In the genomic region with DNA sequence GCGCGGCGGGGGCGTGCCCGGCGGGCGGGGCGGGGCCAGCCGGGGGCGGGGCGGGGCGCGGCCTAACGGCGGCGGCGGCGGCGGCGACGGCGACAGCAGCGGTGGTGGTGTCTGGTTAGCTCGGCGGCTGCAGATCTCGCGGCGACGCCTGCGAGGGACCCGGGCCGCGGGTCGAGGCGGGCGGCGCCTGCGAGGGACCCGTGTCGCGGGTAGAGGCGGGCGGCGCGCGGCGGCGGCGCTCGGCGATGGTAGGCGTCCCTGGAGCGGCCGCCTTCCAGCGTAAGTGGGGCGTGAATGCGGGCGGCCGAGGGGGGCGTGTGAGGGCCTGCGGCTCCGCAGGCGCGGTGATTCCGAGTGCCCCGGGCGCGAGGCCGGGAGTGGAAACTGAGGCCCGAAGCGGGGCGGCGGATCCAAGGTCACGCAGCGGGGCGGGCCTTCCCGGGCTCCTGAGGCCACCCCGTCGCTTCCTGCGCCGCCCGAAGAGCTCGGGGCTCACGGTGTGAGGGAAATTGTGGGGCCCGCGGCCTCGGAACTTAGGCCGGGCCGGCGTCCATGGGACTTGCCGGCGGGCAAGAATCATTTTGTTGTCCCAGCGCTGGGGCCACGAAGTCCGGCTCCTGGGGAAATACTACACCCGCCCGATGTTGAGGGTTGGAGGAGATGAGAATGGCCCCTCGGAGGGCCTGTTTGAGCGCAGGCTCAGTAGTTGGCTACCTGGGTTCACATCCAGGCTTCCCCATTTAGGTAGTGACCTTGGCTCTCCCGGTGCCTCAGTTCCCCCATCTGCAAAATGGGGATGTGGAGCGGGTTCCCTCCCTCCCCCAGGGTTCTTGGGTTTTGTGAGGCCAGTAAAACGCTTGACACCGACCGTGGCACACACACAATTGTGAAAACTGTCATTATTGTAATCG, we compare ENCODE assay signal across 8 cellular contexts. TPM values are rescaled to one million over a fixed set of nuclear protein-coding genes. Genes with fewer than 3 reads are reported as not detected.
A peak's percentile ranks its signal among the peaks of the same experiment; 100 is the strongest.
DNase-seq lines count a peak whose midpoint lies in the region; ATAC-seq and TF ChIP-seq lines count a peak whose summit lies in the region.

A gene (plus strand): TSS at position 74 of the 911 bp plus-strand sequence. CDS start 172 bp downstream, at position 246.

- peak within 1 kb of the TSS; percentile 79 to 98 (median 90) for H3K4me2 ChIP-seq in BLaER1 treated with 17β-estradiol and CSF1 and Interleukin-3, amounts not matched to agents 10 nM and 100 nM

- peak within 1 kb of the TSS; percentile 81 to 95 (median 85) for H3K27ac ChIP-seq in BLaER1 treated with 17β-estradiol and CSF1 and Interleukin-3, amounts not matched to agents 10 nM and 100 nM
- H3K27ac ChIP-seq in endodermal cell (ENCODE audit: low read depth, low read length) (peak within 1 kb of the TSS; percentile 81), testis (peak within 1 kb of the TSS; percentile 92 to 95)

- H3K27me3 Mint-ChIP-seq in endodermal cell (ENCODE audit: insufficient read depth): no peaks in the 10 kb centered on the region

- no peaks in the 10 kb centered on the region for H3K27me3 ChIP-seq in BLaER1 treated with 17β-estradiol and CSF1 and Interleukin-3, amounts not matched to agents 10 nM and 100 nM
- H3K27me3 ChIP-seq in endodermal cell (ENCODE audit: control insufficient read depth, insufficient read depth, low read length, poor library complexity, severe bottlenecking): no peaks in the 10 kb centered on the region
- H3K27me3 ChIP-seq in mononuclear cell (ENCODE audit: insufficient read depth, low read length): no peaks in the 10 kb centered on the region
- no peaks in the 10 kb centered on the region for H3K27me3 ChIP-seq in testis

- intact Hi-C loops in testis (cut with DNase I; ENCODE audit: low total_unique reads): no loop called here

- WGBS in endodermal cell (ENCODE audit: insufficient coverage in 1 of 2, insufficient read length in 1 of 2), 2 experiments: 2 to 6% methylated on average over 31 to 105 of the region's 105 CpGs
- WGBS in testis, 2 donors: 0 to 1% methylated on average over 39 to 60 of the region's 105 CpGs

- TF ChIP-seq CTCF in endodermal cell (conservative IDR thresholded peaks at IDR 0.05) (peak; percentile 17), testis (IDR thresholded peaks at IDR 0.05) (no peak)

- H4K20me1 ChIP-seq in BLaER1 treated with 17β-estradiol and CSF1 and Interleukin-3, amounts not matched to agents 10 nM and 100 nM: peaks cover 0 to 36% (median 23%) of the 10 kb centered on the region in 11 experiments; a peak in 14 of 22 replicates

- TF ChIP-seq POLR2A in testis (IDR thresholded peaks at IDR 0.05): no peak

- peak within 1 kb of the TSS; percentile 85 for H3K4me3 Mint-ChIP-seq in endodermal cell

- no peaks in the 10 kb centered on the region for H3K9me3 ChIP-seq in BLaER1 treated with 17β-estradiol and CSF1 and Interleukin-3, amounts not matched to agents 10 nM and 100 nM (replicated peaks in 1 of 11)
- no peaks in the 10 kb centered on the region for H3K9me3 ChIP-seq in endodermal cell (ENCODE audit: control insufficient read depth, low read length)
- H3K9me3 ChIP-seq in mononuclear cell (ENCODE audit: low read depth, low read length): no peaks in the 10 kb centered on the region
- H3K9me3 ChIP-seq in testis: no peaks in the 10 kb centered on the region

- peaks cover 28 to 42% (median 37%) of the 10 kb centered on the region in 10 experiments for H3K4me1 ChIP-seq in BLaER1 treated with 17β-estradiol and CSF1 and Interleukin-3, amounts not matched to agents 10 nM and 100 nM
- no peaks in the 10 kb centered on the region for H3K4me1 ChIP-seq in endodermal cell (ENCODE audit: control insufficient read depth, insufficient read depth, low read length)
- peaks cover 23% of the 10 kb centered on the region for H3K4me1 ChIP-seq in mononuclear cell (ENCODE audit: insufficient read depth, low read length)
- H3K4me1 ChIP-seq in testis: peaks cover 14% of the 10 kb centered on the region

- peak within 1 kb of the TSS; percentile 92 for H3K27ac Mint-ChIP-seq in endodermal cell

- peak within 1 kb of the TSS; percentile 87 to 95 (median 92) for H3K9ac ChIP-seq in BLaER1 treated with 17β-estradiol and CSF1 and Interleukin-3, amounts not matched to agents 10 nM and 100 nM
- peak within 1 kb of the TSS; percentile 80 for H3K9ac ChIP-seq in endodermal cell (ENCODE audit: extremely low read depth, low read length, poor library complexity, severe bottlenecking)

- H3K36me3 ChIP-seq in BLaER1 treated with 17β-estradiol and CSF1 and Interleukin-3, amounts not matched to agents 10 nM and 100 nM: peaks cover 0 to 14% (median 0%) of the 10 kb centered on the region in 11 experiments; a peak in 4 of 22 replicates
- H3K36me3 ChIP-seq in endodermal cell (ENCODE audit: control insufficient read depth, insufficient read depth, low read length): no peaks in the 10 kb centered on the region
- no peaks in the 10 kb centered on the region for H3K36me3 ChIP-seq in testis (ENCODE audit: low read depth, missing control alignments)

- peak within 1 kb of the TSS; percentile 77 to 95 (median 91) for H3K4me3 ChIP-seq in BLaER1 treated with 17β-estradiol and CSF1 and Interleukin-3, amounts not matched to agents 10 nM and 100 nM
- H3K4me3 ChIP-seq in endodermal cell (ENCODE audit: low read length): peak within 1 kb of the TSS; percentile 92
- peak within 1 kb of the TSS; percentile 78 for H3K4me3 ChIP-seq in mononuclear cell (ENCODE audit: low read length)
- H3K4me3 ChIP-seq in testis: peak within 1 kb of the TSS; percentile 85 to 95

- DNase-seq in SW 1271 (lab: John Stamatoyannopoulos, UW) (peak; percentile 76 to 90), endodermal cell (no peak), testis (peak; percentile 67), NCI-H774 (lab: John Stamatoyannopoulos, UW) (no peak)

- ATAC-seq in GM18870 (IDR thresholded peaks at IDR 0.05; ENCODE audit: unreplicated experiment) (peak; percentile 36), HG03103 (IDR thresholded peaks at IDR 0.05; ENCODE audit: low read depth, unreplicated experiment) (peak; percentile 45)

- H3K9me3 Mint-ChIP-seq in endodermal cell: no peaks in the 10 kb centered on the region

- H3K36me3 Mint-ChIP-seq in endodermal cell (ENCODE audit: low read depth): peaks cover 17% of the 10 kb centered on the region

- H3K4me1 Mint-ChIP-seq in endodermal cell: peaks cover 4% of the 10 kb centered on the region

RNA-seq across cellular contexts. Expression of the gene that starts here (rescaled TPM):
- total RNA-seq in endodermal cell (10 to 100 TPM; 26.8 to 32.7 TPM), mononuclear cell (8.9 TPM), testis (10 to 100 TPM; 33.1 to 39.2 TPM)
- polyA plus RNA-seq in endodermal cell (2013, experiment 1 of 2): 36.6 TPM
- polyA plus RNA-seq in endodermal cell (2013, experiment 2 of 2): 34.7 TPM
- 25.2 TPM for polyA plus RNA-seq in testis (ENCODE audit: insufficient read depth, low read depth, low replicate concordance)

Comparison
In these comparisons a context has a peak if more than half of its experiments do, and no peak if none do; other contexts are left out.
1. DNase-seq: peak in SW 1271 (2 of 2) and testis (single experiment); none in endodermal cell (single experiment) and NCI-H774 (single experiment).
2. Peak in every context shown above with its lines, with median percentiles within 50 percentile points of each other: H3K27ac ChIP-seq and H3K4me3 ChIP-seq.